In genomic region chr1:223095870-223096269, GRCh38 we compare ENCODE assay signal across 37 cellular contexts. TPM values are rescaled to one million over a fixed set of nuclear protein-coding genes. Genes with fewer than 3 reads are reported as not detected.
"Had no signal": no experiment of that assay in that cellular context is flagged by ENCODE, and none has a peak within 500 bp of the region (broad histone marks: within the 10 kb centered on the region; RNA-seq: fewer than 3 reads in every experiment).

No MANE protein-coding gene starts in this region.

- H3K36me3 ChIP-seq: adrenal gland, brain microvascular endothelial cell, breast epithelium had no signal

- FAIRE-seq: astrocyte, TTC549 had no signal

- H3K4me3 Mint-ChIP-seq: activated B cell treated with CpG ODN at 0.5 μM for 24 hours; activated CD4-positive, alpha-beta memory T cell treated with anti-CD3 and anti-CD28 coated beads for 36 hours; activated CD4-positive, alpha-beta T cell treated with anti-CD3 and anti-CD28 coated beads, Interleukin-2, amount 10 ng/mL, durations not matched to agents 24 days and 14 days; activated CD8-positive, alpha-beta T cell treated with anti-CD3 and anti-CD28 coated beads for 36 hours; activated naive CD4-positive, alpha-beta T cell treated with anti-CD3 and anti-CD28 coated beads for 36 hours; activated naive CD8-positive, alpha-beta T cell treated with anti-CD3 and anti-CD28 coated beads for 36 hours; activated T-cell treated with anti-CD3 and anti-CD28 coated beads, Interleukin-2, amount 50 U/mL, for 4 hours; activated T-cell treated with anti-CD3 and anti-CD28 coated beads, Interleukin-2, amount 50 U/mL, for 72 hours; activated T-helper 1 cell treated with anti-CD3 and anti-CD28 coated beads, Interleukin-12 subunit alpha, Interleukin-12 subunit beta, Interleukin-2, Interleukin-4 antibody, amounts not matched to agents 30 ng/mL and 10 ng/mL and 1 ng/mL, durations not matched to agents 14 hours and 24 hours and 36 hours; activated T-helper 17 cell treated with anti-CD3 and anti-CD28 coated beads, Interleukin-2, amount 50 U/mL, for 72 hours; T-helper 1 cell treated with Interleukin-12 subunit alpha and Interleukin-12 subunit beta and Interleukin-4 antibody, amounts not matched to agents 30 μg/mL and 1 μg/mL, for 36 hours; T-helper 2 cell treated with Interferon-gamma antibody and Interleukin-4, amounts not matched to agents 5 μg/mL and 100 μg/mL, for 36 hours had no signal

- H3K27ac ChIP-seq: adrenal gland, body of pancreas, brain microvascular endothelial cell, breast epithelium, VCaP had no signal

- DNase-seq: activated B cell treated with CpG ODN at 0.5 μM for 24 hours; activated CD4-positive, alpha-beta memory T cell treated with anti-CD3 and anti-CD28 coated beads for 36 hours; activated CD4-positive, alpha-beta T cell treated with anti-CD3 and anti-CD28 coated beads for 4 hours; activated CD4-positive, alpha-beta T cell treated with anti-CD3 and anti-CD28 coated beads, Interleukin-2, amount 10 ng/mL, durations not matched to agents 24 days and 14 days; activated CD4-positive, alpha-beta T cell treated with anti-CD3 and anti-CD28 coated beads, Interleukin-2, amount 50 U/mL, for 1 hour; activated CD4-positive, alpha-beta T cell treated with anti-CD3 and anti-CD28 coated beads, Interleukin-2, amount 50 U/mL, for 4 hours; activated CD4-positive, CD25-positive, alpha-beta regulatory T cell treated with anti-CD3 and anti-CD28 coated beads, Interleukin-2, amount 50 U/mL, for 72 hours; activated CD8-positive, alpha-beta memory T cell treated with anti-CD3 and anti-CD28 coated beads, Interleukin-2, amount 50 U/mL, for 4 hours; activated CD8-positive, alpha-beta T cell treated with anti-CD3 and anti-CD28 coated beads for 36 hours; activated effector memory CD4-positive, alpha-beta T cell treated with anti-CD3 and anti-CD28 coated beads, Interleukin-2, amount 50 U/mL, for 16 hours; activated gamma-delta T cell treated with Interleukin-2 at 50 U/mL for 16 hours; activated naive CD4-positive, alpha-beta T cell; activated naive CD4-positive, alpha-beta T cell treated with anti-CD3 and anti-CD28 coated beads for 36 hours; activated naive CD4-positive, alpha-beta T cell treated with anti-CD3 and anti-CD28 coated beads, Interleukin-2, amount 50 U/mL, for 16 hours; activated naive CD8-positive, alpha-beta T cell treated with anti-CD3 and anti-CD28 coated beads for 36 hours; activated T-cell treated with anti-CD3 and anti-CD28 coated beads for 4 hours; activated T-cell treated with anti-CD3 and anti-CD28 coated beads, Interleukin-2, amount 50 U/mL, for 1 hour; activated T-cell treated with anti-CD3 and anti-CD28 coated beads, Interleukin-2, amount 50 U/mL, for 4 hours; activated T-cell treated with anti-CD3 and anti-CD28 coated beads, Interleukin-2, amount 50 U/mL, for 72 hours; adrenal gland; amniotic stem cell; aorta; body of pancreas; brain microvascular endothelial cell; central memory CD4-positive, alpha-beta T cell; T-helper 1 cell; T-helper 2 cell; T-helper 9 cell had no signal

- ATAC-seq: activated CD8-positive, alpha-beta T cell treated with anti-CD3 and anti-CD28 coated beads for 36 hours; activated naive CD4-positive, alpha-beta T cell treated with anti-CD3 and anti-CD28 coated beads, Interleukin-2, amount 50 U/mL, for 72 hours; activated T-cell treated with anti-CD3 and anti-CD28 coated beads, Interleukin-2, amount 50 U/mL, for 4 hours; activated T-cell treated with anti-CD3 and anti-CD28 coated beads, Interleukin-2, amount 50 U/mL, for 72 hours; activated T-helper 17 cell treated with anti-CD3 and anti-CD28 coated beads, Interleukin-2, amount 50 U/mL, for 72 hours; body of pancreas had no signal

- H3K4me1 ChIP-seq: adrenal gland, body of pancreas, breast epithelium had no signal

- H3K9me3 ChIP-seq: adrenal gland, body of pancreas, breast epithelium had no signal

- H3K27me3 ChIP-seq: adrenal gland, body of pancreas, brain microvascular endothelial cell, breast epithelium had no signal

- H3K4me3 ChIP-seq: adrenal gland, body of pancreas, breast epithelium had no signal

- H3K27ac Mint-ChIP-seq: activated B cell treated with CpG ODN at 0.5 μM for 24 hours; activated CD4-positive, alpha-beta memory T cell treated with anti-CD3 and anti-CD28 coated beads for 36 hours; activated CD4-positive, alpha-beta T cell treated with anti-CD3 and anti-CD28 coated beads, Interleukin-2, amount 10 ng/mL, durations not matched to agents 24 days and 14 days; activated CD8-positive, alpha-beta T cell treated with anti-CD3 and anti-CD28 coated beads for 36 hours; activated naive CD4-positive, alpha-beta T cell treated with anti-CD3 and anti-CD28 coated beads for 36 hours; activated naive CD4-positive, alpha-beta T cell treated with anti-CD3 and anti-CD28 coated beads, Interleukin-2, amount 50 U/mL, for 72 hours; activated T-cell treated with anti-CD3 and anti-CD28 coated beads, Interleukin-2, amount 50 U/mL, for 72 hours; activated T-helper 1 cell treated with anti-CD3 and anti-CD28 coated beads, Interleukin-12 subunit alpha, Interleukin-12 subunit beta, Interleukin-2, Interleukin-4 antibody, amounts not matched to agents 30 ng/mL and 10 ng/mL and 1 ng/mL, durations not matched to agents 14 hours and 24 hours and 36 hours; activated T-helper 17 cell treated with anti-CD3 and anti-CD28 coated beads, Interleukin-2, amount 50 U/mL, for 72 hours; T-helper 1 cell treated with Interleukin-12 subunit alpha and Interleukin-12 subunit beta and Interleukin-4 antibody, amounts not matched to agents 30 μg/mL and 1 μg/mL, for 36 hours; T-helper 2 cell treated with Interferon-gamma antibody and Interleukin-4, amounts not matched to agents 5 μg/mL and 100 μg/mL, for 36 hours had no signal

- H3K9me3 Mint-ChIP-seq: activated CD4-positive, alpha-beta T cell treated with anti-CD3 and anti-CD28 coated beads, Interleukin-2, amount 10 ng/mL, durations not matched to agents 24 days and 14 days; activated T-helper 1 cell treated with anti-CD3 and anti-CD28 coated beads, Interleukin-12 subunit alpha, Interleukin-12 subunit beta, Interleukin-2, Interleukin-4 antibody, amounts not matched to agents 30 ng/mL and 10 ng/mL and 1 ng/mL, durations not matched to agents 14 hours and 24 hours and 36 hours; T-helper 1 cell treated with Interleukin-12 subunit alpha and Interleukin-12 subunit beta and Interleukin-4 antibody, amounts not matched to agents 30 μg/mL and 1 μg/mL, for 36 hours; T-helper 2 cell treated with Interferon-gamma antibody and Interleukin-4, amounts not matched to agents 5 μg/mL and 100 μg/mL, for 36 hours had no signal

- H3K4me1 Mint-ChIP-seq: activated B cell treated with CpG ODN at 0.5 μM for 24 hours; activated CD4-positive, alpha-beta T cell treated with anti-CD3 and anti-CD28 coated beads, Interleukin-2, amount 10 ng/mL, durations not matched to agents 24 days and 14 days; activated naive CD8-positive, alpha-beta T cell treated with anti-CD3 and anti-CD28 coated beads for 36 hours; activated T-helper 17 cell treated with anti-CD3 and anti-CD28 coated beads, Interleukin-2, amount 50 U/mL, for 72 hours had no signal

- H3K36me3 Mint-ChIP-seq: activated naive CD8-positive, alpha-beta T cell treated with anti-CD3 and anti-CD28 coated beads for 36 hours had no signal

RNA-seq across cellular contexts. Expression of gene TLR5, which starts 47.2 kb away (rescaled TPM):
- total RNA-seq: activated B cell treated with CpG ODN at 0.5 μM for 24 hours; activated CD4-positive, alpha-beta T cell treated with anti-CD3 and anti-CD28 coated beads, Interleukin-2, amount 10 ng/mL, durations not matched to agents 24 days and 14 days; activated T-helper 1 cell treated with anti-CD3 and anti-CD28 coated beads, Interleukin-12 subunit alpha, Interleukin-12 subunit beta, Interleukin-2, Interleukin-4 antibody, amounts not matched to agents 30 ng/mL and 10 ng/mL and 1 ng/mL, durations not matched to agents 14 hours and 24 hours and 36 hours had no signal
